In the genomic region with DNA sequence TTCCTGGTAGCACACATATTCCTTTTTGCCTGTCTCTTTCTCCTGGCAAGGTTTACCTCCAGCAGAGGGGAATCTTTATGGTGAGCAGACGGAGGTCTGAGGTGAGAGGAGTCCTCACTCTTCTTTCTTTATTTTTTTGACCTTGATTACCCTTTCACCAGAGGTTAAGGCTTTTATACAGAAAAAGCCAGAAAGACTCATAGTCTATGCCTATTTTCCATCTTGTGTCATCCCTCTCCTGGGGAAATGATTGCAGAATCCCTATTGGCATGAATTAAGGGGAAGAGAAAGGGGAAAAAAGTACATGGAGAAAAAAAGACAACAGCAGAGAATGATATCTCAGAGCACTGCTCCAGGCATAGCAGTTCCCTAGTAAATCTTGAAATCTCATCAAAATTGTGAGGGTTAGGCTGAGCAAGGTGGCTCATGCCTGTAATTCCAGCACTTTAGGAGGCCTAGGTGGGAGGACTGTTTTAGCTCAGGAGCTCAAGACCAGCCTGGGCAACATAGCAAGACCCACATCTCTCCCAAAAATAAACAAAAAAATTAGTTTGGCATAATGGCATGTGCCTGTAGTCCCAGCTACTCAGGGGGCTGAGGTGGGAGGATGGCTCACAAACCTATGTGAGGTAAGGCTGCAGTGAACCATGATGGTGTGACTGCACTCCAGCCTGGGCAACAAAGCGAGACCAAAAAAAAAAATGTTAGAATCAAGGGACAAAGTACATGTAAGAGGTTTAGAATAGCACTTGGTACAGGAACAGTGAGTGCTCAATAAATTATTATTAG, we compare ENCODE assay signal across 1 cellular context.
TF ChIP-seq lines count a peak whose summit lies in the region.

No MANE protein-coding gene starts in this region.

TF ChIP-seq in endothelial cell of umbilical vein, 7 proteins besides CTCF, POLR2A, EP300 and RAD21 (continued from another document):
- TF ChIP-seq, protein P1, sequence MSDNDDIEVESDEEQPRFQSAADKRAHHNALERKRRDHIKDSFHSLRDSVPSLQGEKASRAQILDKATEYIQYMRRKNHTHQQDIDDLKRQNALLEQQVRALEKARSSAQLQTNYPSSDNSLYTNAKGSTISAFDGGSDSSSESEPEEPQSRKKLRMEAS (IDR thresholded peaks at IDR 0.05; ENCODE audit: insufficient read depth, insufficient read length) = no peak
- TF ChIP-seq GATA2 (IDR thresholded peaks at IDR 0.05; ENCODE audit: insufficient read depth, insufficient read length, low read depth, low read length) (no peak), FOS (IDR thresholded peaks at IDR 0.05; ENCODE audit: borderline replicate concordance, insufficient read depth, low read length) (no peak), POLR2AphosphoS5 (IDR thresholded peaks at IDR 0.05; ENCODE audit: insufficient read depth, low read depth, low read length) (no peak)
